1 cellular context compared by ENCODE assay signal in the genomic region with DNA sequence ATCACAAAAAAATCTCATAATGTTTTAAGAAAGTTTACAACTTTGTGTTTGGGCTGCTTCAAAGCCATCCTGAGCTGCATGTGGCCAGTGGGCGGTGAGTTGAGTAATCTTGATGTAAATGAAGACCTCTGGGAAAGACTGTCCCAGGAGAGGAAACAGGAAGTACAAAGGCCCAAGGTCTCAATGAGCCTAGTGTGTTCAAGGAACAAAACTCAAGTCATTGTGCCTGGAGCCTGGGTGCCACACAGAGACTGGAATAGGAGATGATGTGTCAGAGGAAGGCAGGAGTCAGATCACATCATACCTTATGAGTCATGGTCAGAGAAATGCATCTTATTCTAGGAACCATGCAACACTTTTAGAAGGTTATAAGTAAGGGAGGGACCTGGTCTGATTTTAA.
TF ChIP-seq lines count a peak whose summit lies in the region.

No MANE protein-coding gene starts in this region.

TF ChIP-seq in GM23338, 12 proteins besides CTCF, POLR2A, EP300 and RAD21 (continued from another document):
- TF ChIP-seq STAT1 (IDR thresholded peaks at IDR 0.05; ENCODE audit: unreplicated experiment) (no peak), ZNF114 (CRISPR knock-in tag; IDR thresholded peaks at IDR 0.05) (no peak)
